ENCODE assay signal across 11 cellular contexts in the genomic region with DNA sequence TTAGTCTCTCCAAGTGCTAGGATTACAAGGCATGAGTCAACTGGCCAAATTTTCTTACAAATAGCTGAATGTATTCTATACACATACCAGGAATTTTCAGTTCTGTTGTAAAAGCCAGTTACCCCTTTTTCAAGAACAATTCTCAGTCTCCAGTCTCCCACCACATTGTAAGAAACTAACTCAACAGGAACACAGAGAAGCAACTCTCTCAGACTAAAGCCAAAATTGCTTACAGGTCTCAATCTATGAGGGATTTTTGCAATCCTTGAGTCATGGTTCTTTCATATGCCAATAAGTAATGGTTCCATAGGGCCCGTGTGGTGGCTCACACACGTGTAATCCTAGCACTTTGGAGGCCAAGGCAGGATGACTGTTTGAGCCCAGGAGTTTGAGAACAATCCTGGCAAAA. TPM values are rescaled to one million over a fixed set of nuclear protein-coding genes. Genes with fewer than 3 reads are reported as not detected.
DNase-seq lines count a peak whose midpoint lies in the region; ATAC-seq, FAIRE-seq and TF ChIP-seq lines count a peak whose summit lies in the region.
"Had no signal": no experiment of that assay in that cellular context is flagged by ENCODE, and none has a peak within 500 bp of the region (broad histone marks: within the 10 kb centered on the region; RNA-seq: fewer than 3 reads in every experiment).

No MANE protein-coding gene starts in this region.

- no peak for FAIRE-seq in GM12892 (lab: Jason Lieb, UNC)
- FAIRE-seq: A204.1 had no signal

- peaks cover 46% of the 10 kb centered on the region for H3K36me3 ChIP-seq in skeletal muscle satellite cell (ENCODE audit: insufficient read depth, low read length)

- no peaks in the 10 kb centered on the region for H3K9me3 ChIP-seq in skeletal muscle satellite cell (replicated peaks; ENCODE audit: low read length)
- H3K9me3 ChIP-seq: heart right ventricle, neutrophil had no signal

- no peak for TF ChIP-seq CTCF in WTC11 (IDR thresholded peaks at IDR 0.05)

- no peaks in the 10 kb centered on the region for H3K27me3 Mint-ChIP-seq in activated CD4-positive, alpha-beta T cell treated with anti-CD3 and anti-CD28 coated beads for 36 hours
- no peaks in the 10 kb centered on the region for H3K27me3 Mint-ChIP-seq in WTC11 (ENCODE audit: low read depth)

- peak; percentile 75 for ATAC-seq in activated CD4-positive, alpha-beta T cell treated with anti-CD3 and anti-CD28 coated beads for 36 hours
- no peak for ATAC-seq in WTC11

- no peaks in the 10 kb centered on the region for H3K9me3 Mint-ChIP-seq in activated CD4-positive, alpha-beta T cell treated with anti-CD3 and anti-CD28 coated beads for 36 hours (ENCODE audit: low read depth)
- no peaks in the 10 kb centered on the region for H3K9me3 Mint-ChIP-seq in WTC11

- POLR2A ChIA-PET in activated CD4-positive, alpha-beta T cell treated with anti-CD3 and anti-CD28 coated beads for 36 hours (lab: Charles Lee), result interaction anchor here (0.5 to 0.7 kb wide), 4 partner anchors 32 to 847 kb away, joined by 3 to 5 read pairs (median 4); no protein-coding TSS in a partner anchor
- POLR2A ChIA-PET in WTC11 (lab: Charles Lee), result no interaction called here

- no peaks in the 10 kb centered on the region for H3K27me3 ChIP-seq in skeletal muscle satellite cell (ENCODE audit: control insufficient read depth, insufficient read depth, low read length)
- H3K27me3 ChIP-seq: heart right ventricle, neutrophil had no signal

- H3K4me1 Mint-ChIP-seq in activated CD4-positive, alpha-beta T cell treated with anti-CD3 and anti-CD28 coated beads for 36 hours, result peaks cover 51% of the 10 kb centered on the region
- peaks cover 45% of the 10 kb centered on the region for H3K4me1 Mint-ChIP-seq in WTC11

- CTCF ChIA-PET in activated CD4-positive, alpha-beta T cell treated with anti-CD3 and anti-CD28 coated beads for 36 hours (lab: Charles Lee), result interaction anchor here (0.8 to 2.8 kb wide), 4 partner anchors 8 to 308 kb away, joined by 3 to 8 read pairs (median 4); a partner anchor contains a TSS
- CTCF ChIA-PET in WTC11 (lab: Charles Lee), result interaction anchor here (1.8 kb wide), 1 partner anchor 279 kb away, joined by 4 read pairs; no protein-coding TSS in a partner anchor

- peak overlapping the region; percentile 65 for H3K27ac Mint-ChIP-seq in activated CD4-positive, alpha-beta T cell treated with anti-CD3 and anti-CD28 coated beads for 36 hours
- H3K27ac Mint-ChIP-seq in WTC11, result peak overlapping the region; percentile 97

- H3K4me3 ChIP-seq in skeletal muscle satellite cell (ENCODE audit: low read length), result no peak overlapping the region
- H3K4me3 ChIP-seq: heart right ventricle had no signal

- intact Hi-C loops in activated CD4-positive, alpha-beta T cell treated with anti-CD3 and anti-CD28 coated beads for 36 hours (cut with DNase I, micrococcal nuclease), result no loop called here

- no peak for TF ChIP-seq POLR2A in GM12892 (IDR thresholded peaks at IDR 0.05; ENCODE audit: low read depth, low read length)

- peak overlapping the region; percentile 42 for H3K4me2 ChIP-seq in skeletal muscle satellite cell (ENCODE audit: low read length)

- H3K9ac ChIP-seq in skeletal muscle satellite cell (ENCODE audit: low read depth, low read length), result peak overlapping the region; percentile 2

- peak; percentile 35 for DNase-seq in activated CD4-positive, alpha-beta T cell treated with anti-CD3 and anti-CD28 coated beads for 36 hours
- DNase-seq in activated CD4-positive, alpha-beta T cell treated with anti-CD3 and anti-CD28 coated beads for 4 hours, result no peak
- no peak for DNase-seq in WTC11 (ENCODE audit: low spot score)
- DNase-seq in fibroblast of peridontal ligament (ENCODE audit: extremely low read depth), result peak; percentile 85
- DNase-seq in NCI-H1930 (lab: John Stamatoyannopoulos, UW), result no peak
- no peak for DNase-seq in GM12892 (ENCODE audit: insufficient read length)
- no peak for DNase-seq in SIG-M5 treated with dmso at 0.1 percent for 504 hours (lab: John Stamatoyannopoulos, UW; ENCODE audit: unreplicated experiment)
- DNase-seq: heart right ventricle had no signal

- H3K4me1 ChIP-seq in skeletal muscle satellite cell (ENCODE audit: control insufficient read depth, insufficient read depth, low read length), result peaks cover 22% of the 10 kb centered on the region

- H3K4me3 Mint-ChIP-seq in activated CD4-positive, alpha-beta T cell treated with anti-CD3 and anti-CD28 coated beads for 36 hours, result no peak overlapping the region
- H3K4me3 Mint-ChIP-seq in WTC11, result no peak overlapping the region

- H3K36me3 Mint-ChIP-seq in activated CD4-positive, alpha-beta T cell treated with anti-CD3 and anti-CD28 coated beads for 36 hours (ENCODE audit: low read depth), result peaks cover 43% of the 10 kb centered on the region
- peaks cover 65% of the 10 kb centered on the region for H3K36me3 Mint-ChIP-seq in WTC11

TF ChIP-seq in WTC11, 78 proteins besides CTCF, POLR2A, EP300 and RAD21 (continues in another document):
- TF ChIP-seq RORB (CRISPR knock-in tag; IDR thresholded peaks at IDR 0.05) (no peak), TEAD1 (CRISPR knock-in tag; IDR thresholded peaks at IDR 0.05) (no peak), SMAD3 (CRISPR knock-in tag; IDR thresholded peaks at IDR 0.05; ENCODE audit: borderline replicate concordance) (no peak)
- TF ChIP-seq, protein P1, sequence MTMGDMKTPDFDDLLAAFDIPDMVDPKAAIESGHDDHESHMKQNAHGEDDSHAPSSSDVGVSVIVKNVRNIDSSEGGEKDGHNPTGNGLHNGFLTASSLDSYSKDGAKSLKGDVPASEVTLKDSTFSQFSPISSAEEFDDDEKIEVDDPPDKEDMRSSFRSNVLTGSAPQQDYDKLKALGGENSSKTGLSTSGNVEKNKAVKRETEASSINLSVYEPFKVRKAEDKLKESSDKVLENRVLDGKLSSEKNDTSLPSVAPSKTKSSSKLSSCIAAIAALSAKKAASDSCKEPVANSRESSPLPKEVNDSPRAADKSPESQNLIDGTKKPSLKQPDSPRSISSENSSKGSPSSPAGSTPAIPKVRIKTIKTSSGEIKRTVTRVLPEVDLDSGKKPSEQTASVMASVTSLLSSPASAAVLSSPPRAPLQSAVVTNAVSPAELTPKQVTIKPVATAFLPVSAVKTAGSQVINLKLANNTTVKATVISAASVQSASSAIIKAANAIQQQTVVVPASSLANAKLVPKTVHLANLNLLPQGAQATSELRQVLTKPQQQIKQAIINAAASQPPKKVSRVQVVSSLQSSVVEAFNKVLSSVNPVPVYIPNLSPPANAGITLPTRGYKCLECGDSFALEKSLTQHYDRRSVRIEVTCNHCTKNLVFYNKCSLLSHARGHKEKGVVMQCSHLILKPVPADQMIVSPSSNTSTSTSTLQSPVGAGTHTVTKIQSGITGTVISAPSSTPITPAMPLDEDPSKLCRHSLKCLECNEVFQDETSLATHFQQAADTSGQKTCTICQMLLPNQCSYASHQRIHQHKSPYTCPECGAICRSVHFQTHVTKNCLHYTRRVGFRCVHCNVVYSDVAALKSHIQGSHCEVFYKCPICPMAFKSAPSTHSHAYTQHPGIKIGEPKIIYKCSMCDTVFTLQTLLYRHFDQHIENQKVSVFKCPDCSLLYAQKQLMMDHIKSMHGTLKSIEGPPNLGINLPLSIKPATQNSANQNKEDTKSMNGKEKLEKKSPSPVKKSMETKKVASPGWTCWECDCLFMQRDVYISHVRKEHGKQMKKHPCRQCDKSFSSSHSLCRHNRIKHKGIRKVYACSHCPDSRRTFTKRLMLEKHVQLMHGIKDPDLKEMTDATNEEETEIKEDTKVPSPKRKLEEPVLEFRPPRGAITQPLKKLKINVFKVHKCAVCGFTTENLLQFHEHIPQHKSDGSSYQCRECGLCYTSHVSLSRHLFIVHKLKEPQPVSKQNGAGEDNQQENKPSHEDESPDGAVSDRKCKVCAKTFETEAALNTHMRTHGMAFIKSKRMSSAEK (CRISPR knock-in tag; IDR thresholded peaks at IDR 0.05; ENCODE audit: borderline replicate concordance), result no peak
- TF ChIP-seq, protein P2, sequence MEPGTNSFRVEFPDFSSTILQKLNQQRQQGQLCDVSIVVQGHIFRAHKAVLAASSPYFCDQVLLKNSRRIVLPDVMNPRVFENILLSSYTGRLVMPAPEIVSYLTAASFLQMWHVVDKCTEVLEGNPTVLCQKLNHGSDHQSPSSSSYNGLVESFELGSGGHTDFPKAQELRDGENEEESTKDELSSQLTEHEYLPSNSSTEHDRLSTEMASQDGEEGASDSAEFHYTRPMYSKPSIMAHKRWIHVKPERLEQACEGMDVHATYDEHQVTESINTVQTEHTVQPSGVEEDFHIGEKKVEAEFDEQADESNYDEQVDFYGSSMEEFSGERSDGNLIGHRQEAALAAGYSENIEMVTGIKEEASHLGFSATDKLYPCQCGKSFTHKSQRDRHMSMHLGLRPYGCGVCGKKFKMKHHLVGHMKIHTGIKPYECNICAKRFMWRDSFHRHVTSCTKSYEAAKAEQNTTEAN (CRISPR knock-in tag; IDR thresholded peaks at IDR 0.05), result no peak
- TF ChIP-seq, protein P3, sequence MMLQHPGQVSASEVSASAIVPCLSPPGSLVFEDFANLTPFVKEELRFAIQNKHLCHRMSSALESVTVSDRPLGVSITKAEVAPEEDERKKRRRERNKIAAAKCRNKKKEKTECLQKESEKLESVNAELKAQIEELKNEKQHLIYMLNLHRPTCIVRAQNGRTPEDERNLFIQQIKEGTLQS (CRISPR knock-in tag; conservative IDR thresholded peaks at IDR 0.05), result no peak

RNA-seq across cellular contexts. Expression of a gene that starts 8.5 kb away (rescaled TPM):
- 10 to 100 TPM; 39.4 to 48.3 TPM for total RNA-seq in activated CD4-positive, alpha-beta T cell treated with anti-CD3 and anti-CD28 coated beads for 36 hours
- 113 to 123 TPM (median 114 TPM) in 3 replicates for total RNA-seq in WTC11 (2021)
- 29.1 and 37.8 TPM in 2 replicates for total RNA-seq in skeletal muscle satellite cell (2012; rRNA removed)
- polyA plus RNA-seq in GM12892 (2012; ENCODE audit: missing spikeins), result 49.5 TPM

RNA-seq across cellular contexts. Expression of a gene that starts 22.8 kb away (rescaled TPM):
- 10 to 100 TPM; 61.0 to 67.3 TPM for total RNA-seq in activated CD4-positive, alpha-beta T cell treated with anti-CD3 and anti-CD28 coated beads for 36 hours
- 40.1 to 50.1 TPM (median 47.1 TPM) in 3 replicates for total RNA-seq in WTC11 (2021)
- total RNA-seq in skeletal muscle satellite cell (2012; rRNA removed), result 19.8 and 21.8 TPM in 2 replicates
- 20.2 TPM for polyA plus RNA-seq in GM12892 (2012; ENCODE audit: missing spikeins)

RNA-seq across cellular contexts. Expression of a gene that starts 45.8 kb away (rescaled TPM):
- total RNA-seq in activated CD4-positive, alpha-beta T cell treated with anti-CD3 and anti-CD28 coated beads for 36 hours, result 1 to 10 TPM; 7.9 to 8.1 TPM
- 27.9 to 35.7 TPM (median 32.7 TPM) in 3 replicates for total RNA-seq in WTC11 (2021)
- total RNA-seq in skeletal muscle satellite cell (2012; rRNA removed), result 0.66 and 0.76 TPM in 2 replicates
- 0.89 TPM for polyA plus RNA-seq in GM12892 (2012; ENCODE audit: missing spikeins)

Comparison
In these comparisons a context has a peak if more than half of its experiments do, and no peak if none do; other contexts are left out.
1. DNase-seq: peak in activated CD4-positive, alpha-beta T cell treated with anti-CD3 and anti-CD28 coated beads for 36 hours (single experiment) and fibroblast of peridontal ligament (single experiment); none in activated CD4-positive, alpha-beta T cell treated with anti-CD3 and anti-CD28 coated beads for 4 hours (0 of 2), WTC11 (single experiment), NCI-H1930 (0 of 2), GM12892 (single experiment) and SIG-M5 treated with dmso at 0.1 percent for 504 hours (single experiment).